In the genomic region with DNA sequence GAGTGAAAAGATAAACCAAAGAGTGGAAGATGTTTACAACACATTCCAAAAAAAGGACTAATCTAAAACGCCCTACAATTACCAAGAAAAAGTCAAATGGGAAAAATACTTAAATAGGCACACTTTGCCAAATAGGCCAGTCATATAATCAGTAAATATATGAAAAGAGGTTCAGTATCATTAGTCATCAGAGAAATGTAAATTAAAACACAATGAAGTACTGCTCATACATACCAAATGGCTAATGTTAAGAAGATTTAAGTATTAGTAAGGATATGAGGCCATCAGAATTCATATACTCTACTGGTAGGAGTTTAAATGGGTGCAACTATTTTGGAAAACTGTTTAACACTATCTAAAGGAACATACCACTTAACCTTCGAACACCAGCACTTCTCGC, we compare ENCODE assay signal across 19 cellular contexts. TPM values are rescaled to one million over a fixed set of nuclear protein-coding genes. Genes with fewer than 3 reads are reported as not detected.
A peak's percentile ranks its signal among the peaks of the same experiment; 100 is the strongest.
DNase-seq lines count a peak whose midpoint lies in the region; ATAC-seq, FAIRE-seq and TF ChIP-seq lines count a peak whose summit lies in the region.
"Had no signal": no experiment of that assay in that cellular context is flagged by ENCODE, and none has a peak within 500 bp of the region (broad histone marks: within the 10 kb centered on the region; RNA-seq: fewer than 3 reads in every experiment).

No MANE protein-coding gene starts in this region.

- H3K9ac ChIP-seq in fibroblast of lung (ENCODE audit: insufficient read depth, low read length) (no peak overlapping the region), HepG2 (ENCODE audit: insufficient read depth, low read depth, low read length) (no peak overlapping the region)
- H3K9ac ChIP-seq: KMS-11 had no signal

- no peaks in the 10 kb centered on the region for H3K79me2 ChIP-seq in fibroblast of lung (ENCODE audit: control insufficient read depth, insufficient read depth, low read length)
- H3K79me2 ChIP-seq in HepG2 (ENCODE audit: insufficient read depth, low read length) = no peaks in the 10 kb centered on the region

- H2AFZ ChIP-seq in fibroblast of lung (ENCODE audit: low read length) (no peak overlapping the region), HepG2 (ENCODE audit: low read length) (no peak overlapping the region)
- H2AFZ ChIP-seq: GM23338 had no signal

- no peak for ATAC-seq in HepG2
- ATAC-seq in GM19452 (IDR thresholded peaks at IDR 0.05; ENCODE audit: unreplicated experiment) = no peak
- ATAC-seq: GM23338 had no signal

- H3K9me3 ChIP-seq in fibroblast of lung (ENCODE audit: control insufficient read depth, insufficient read depth, low read depth, low read length) = no peaks in the 10 kb centered on the region
- H3K9me3 ChIP-seq in HepG2 (ENCODE audit: low read length) = no peaks in the 10 kb centered on the region
- H3K9me3 ChIP-seq: BE2C, Peyer's patch had no signal

- BruUV-seq in HepG2 (replicated peaks; lab: Mats Ljungman, UMichigan) = no TSS peak

- TF ChIP-seq EP300 in HepG2 (IDR thresholded peaks at IDR 0.05; ENCODE audit: low read depth in 2 of 2, low read length in 2 of 2) (no peak), HepG2 (CRISPR knock-in tag; IDR thresholded peaks at IDR 0.05; ENCODE audit: borderline replicate concordance) (no peak)

- WGBS in HepG2 (ENCODE audit: low lambda C conversion rate) = 95% methylated on average over 3 of the region's 3 CpGs

- H3K4me3 ChIP-seq in fibroblast of lung (replicated peaks in 1 of 4; ENCODE audit: control extremely low read depth in 1 of 4, insufficient read depth in 1 of 4, low read depth in 3 of 4, low read length in 4 of 4) (no peak overlapping the region), HepG2 (replicated peaks in 1 of 3; ENCODE audit: insufficient read depth in 1 of 3, low read depth in 2 of 3, low read length in 3 of 3) (no peak overlapping the region)
- H3K4me3 ChIP-seq: GM23338, Peyer's patch, SK-N-MC had no signal

- DNase-seq in EL = peak; percentile 16
- DNase-seq in NCI-H446 treated with DMSO at 0.1 percent for 48 hours (lab: John Stamatoyannopoulos, UW) = peak; percentile 92
- DNase-seq in fibroblast of lung (ENCODE audit: low read depth in 2 of 2) = peak; percentile 12 to 25
- DNase-seq in HepG2 (ENCODE audit: low spot score) = no peak
- no peak for DNase-seq in GM19239 (ENCODE audit: insufficient read length, low spot score)
- no peak for DNase-seq in activated naive CD4-positive, alpha-beta T cell (lab: John Stamatoyannopoulos, UW)
- DNase-seq: BE2C, DMS53, H9, MM.1S, NCI-H2029, NCI-H69, Peyer's patch, SIG-M5 had no signal

- H3K4me1 ChIP-seq in fibroblast of lung (ENCODE audit: control insufficient read depth, extremely low read depth, insufficient read depth, low read length) (no peaks in the 10 kb centered on the region), HepG2 (ENCODE audit: insufficient read depth, low read length) (no peaks in the 10 kb centered on the region)
- H3K4me1 ChIP-seq: BE2C, Peyer's patch had no signal

- H3K27me3 ChIP-seq in fibroblast of lung (ENCODE audit: control insufficient read depth, insufficient read depth, low read length) (no peaks in the 10 kb centered on the region), HepG2 (ENCODE audit: control insufficient read depth in 1 of 2, insufficient read depth in 2 of 2, low read length in 2 of 2) (no peaks in the 10 kb centered on the region)
- H3K27me3 ChIP-seq: BE2C, Peyer's patch had no signal

- FAIRE-seq in HepG2 (lab: Jason Lieb, UNC) (no peak), GM19239 (lab: Jason Lieb, UNC) (no peak)
- FAIRE-seq: GM12892 had no signal

- POLR2A ChIA-PET in HepG2 (lab: Yijun Ruan, JAX) = no interaction called here

- TF ChIP-seq POLR2A in HepG2 (IDR thresholded peaks at IDR 0.05; ENCODE audit: insufficient read depth in 1 of 2, low read depth in 2 of 2, low read length in 2 of 2) = no peak

- in situ Hi-C loops in HepG2 (cut with HindIII; ENCODE audit: extremely low pct_ligation_motif_present, low pct_unique_long_range_greater_than_20kb) = no loop called here

- H3K36me3 ChIP-seq in fibroblast of lung (ENCODE audit: control insufficient read depth, insufficient read depth, low read length) (no peaks in the 10 kb centered on the region), HepG2 (replicated peaks in 1 of 2; ENCODE audit: control insufficient read depth in 1 of 2, insufficient read depth in 2 of 2, low read length in 2 of 2) (no peaks in the 10 kb centered on the region)
- H3K36me3 ChIP-seq: BE2C had no signal

- CTCF ChIA-PET in HepG2 (lab: Yijun Ruan, JAX; ENCODE audit: low intra/inter-chr PET ratio, low total read pairs) = no interaction called here

- H3K27ac ChIP-seq in fibroblast of lung (ENCODE audit: insufficient read depth, low read length) (no peak overlapping the region), HepG2 (ENCODE audit: extremely low read length, insufficient read depth, low read length) (no peak overlapping the region)
- H3K27ac ChIP-seq: KMS-11, Peyer's patch, SK-N-MC had no signal

- no peak for TF ChIP-seq RAD21 in HepG2 (CRISPR knock-in tag; IDR thresholded peaks at IDR 0.05)

- TF ChIP-seq CTCF in fibroblast of lung (conservative IDR thresholded peaks at IDR 0.05 in 1 of 2, IDR thresholded peaks at IDR 0.05 in 1 of 2; ENCODE audit: low read depth in 1 of 2, low read length in 2 of 2) (no peak), HepG2 (CRISPR knock-in tag; IDR thresholded peaks at IDR 0.05) (no peak)

- intact Hi-C loops in HepG2 (cut with micrococcal nuclease; ENCODE audit: unreplicated experiment) = no loop called here

- H3K4me2 ChIP-seq in fibroblast of lung (ENCODE audit: extremely low read depth, insufficient read depth, low read length) (no peak overlapping the region), HepG2 (ENCODE audit: low read depth, low read length) (no peak overlapping the region)
- H3K4me2 ChIP-seq: GM23338, KMS-11 had no signal

- H4K20me1 ChIP-seq in fibroblast of lung (ENCODE audit: control insufficient read depth, extremely low read depth, insufficient read depth, low read length) = no peaks in the 10 kb centered on the region
- H4K20me1 ChIP-seq in HepG2 (ENCODE audit: insufficient read depth, low read length) = no peaks in the 10 kb centered on the region

TF ChIP-seq in HepG2, 621 proteins besides CTCF, POLR2A, EP300 and RAD21 (continues in another document):
- TF ChIP-seq ZZZ3 (CRISPR knock-in tag; IDR thresholded peaks at IDR 0.05; ENCODE audit: borderline replicate concordance) = no peak
- no peak for TF ChIP-seq ZNF12 (CRISPR knock-in tag; IDR thresholded peaks at IDR 0.05)
- no peak for TF ChIP-seq TGIF2 (CRISPR knock-in tag; IDR thresholded peaks at IDR 0.05)
- TF ChIP-seq ZBTB38 (CRISPR knock-in tag; IDR thresholded peaks at IDR 0.05) = no peak
- TF ChIP-seq ZBTB20 (CRISPR knock-in tag; IDR thresholded peaks at IDR 0.05; ENCODE audit: borderline replicate concordance, low read depth) = no peak
- TF ChIP-seq NR2F6 (IDR thresholded peaks at IDR 0.05) = no peak
- TF ChIP-seq NR2F6 (CRISPR knock-in tag; IDR thresholded peaks at IDR 0.05) = no peak

RNA-seq across cellular contexts. Expression of a gene that starts 47.6 kb away (rescaled TPM):
- total RNA-seq in fibroblast of lung (6.4 and 8.6 TPM in 2 replicates), HepG2 (2016; rRNA removed; fragmentation: Illumina TruSeq; extraction: Trizol) (2.9 and 3.7 TPM in 2 replicates)
- polyA plus RNA-seq in fibroblast of lung (4.0 and 5.2 TPM in 2 replicates), HepG2 (2011; rRNA removed) (2.4 TPM in 2 replicates)
- polyA plus RNA-seq in fibroblast of lung (2012) = 3.0 and 3.3 TPM in 2 replicates
- polyA minus RNA-seq in fibroblast of lung (ENCODE audit: low replicate concordance) = 0.59 and 0.79 TPM in 2 replicates
- total RNA-seq in HepG2 (2016; cell fraction: cytosol; rRNA removed; fragmentation: Illumina TruSeq; extraction: Trizol; ENCODE audit: low read depth) = 2.6 and 3.0 TPM in 2 replicates
- total RNA-seq in HepG2 (2016; cell fraction: insoluble cytoplasmic fraction; rRNA removed; fragmentation: Illumina TruSeq; extraction: Trizol) = 3.3 and 3.8 TPM in 2 replicates
- total RNA-seq in HepG2 (2016; cell fraction: membrane; rRNA removed; fragmentation: Illumina TruSeq; extraction: Trizol) = 2.2 and 2.9 TPM in 2 replicates
- 13.9 and 14.9 TPM in 2 replicates for total RNA-seq in HepG2 (2016; cell fraction: nucleus; rRNA removed; fragmentation: Illumina TruSeq; extraction: Trizol)
- polyA plus RNA-seq in HepG2 (2011; cell fraction: cytosol; rRNA removed) = 0.59 and 0.92 TPM in 2 replicates
- polyA plus RNA-seq in HepG2 (2011; cell fraction: nucleus; rRNA removed) = 3.4 and 4.6 TPM in 2 replicates
- 2.1 and 2.2 TPM in 2 replicates for polyA plus RNA-seq in HepG2 (2012)
- 0.35 and 0.69 TPM in 2 replicates for polyA plus RNA-seq in HepG2 (2016; cell fraction: cytosol; fragmentation: Illumina TruSeq; extraction: Trizol; ENCODE audit: low read depth)
- polyA plus RNA-seq in HepG2 (2016; cell fraction: insoluble cytoplasmic fraction; fragmentation: Illumina TruSeq; extraction: Trizol; ENCODE audit: low read depth) = 2.5 and 2.6 TPM in 2 replicates
- polyA plus RNA-seq in HepG2 (2016; cell fraction: membrane; fragmentation: Illumina TruSeq; extraction: Trizol; ENCODE audit: low read depth) = 0.97 and 1.6 TPM in 2 replicates
- 9.0 and 10.1 TPM in 2 replicates for polyA plus RNA-seq in HepG2 (2016; cell fraction: nucleus; fragmentation: Illumina TruSeq; extraction: Trizol; ENCODE audit: insufficient read depth, low read depth)
- 0.14 and 2.7 TPM in 2 replicates for polyA minus RNA-seq in HepG2 (2011; rRNA and poly(A)+ RNA removed; ENCODE audit: low replicate concordance)
- 1.5 and 2.3 TPM in 2 replicates for polyA minus RNA-seq in HepG2 (2011; cell fraction: cytosol; rRNA and poly(A)+ RNA removed)
- polyA minus RNA-seq in HepG2 (2011; cell fraction: nucleus; rRNA and poly(A)+ RNA removed) = 26.1 and 27.0 TPM in 2 replicates

Comparison
In these comparisons a context has a peak if more than half of its experiments do, and no peak if none do; other contexts are left out.
1. DNase-seq: peak in EL (single experiment), NCI-H446 treated with DMSO at 0.1 percent for 48 hours (single experiment) and fibroblast of lung (2 of 2); none in HepG2 (single experiment), GM19239 (single experiment) and activated naive CD4-positive, alpha-beta T cell (0 of 4).